ENCODE assay signal across 29 cellular contexts in genomic region chr3:77626157-77626556, GRCh38.
"Had no signal": no experiment of that assay in that cellular context is flagged by ENCODE, and none has a peak within 500 bp of the region (broad histone marks: within the 10 kb centered on the region; RNA-seq: fewer than 3 reads in every experiment).

No MANE protein-coding gene starts in this region.

- H3K79me2 ChIP-seq: parathyroid adenoma had no signal

- H3K4me3 Mint-ChIP-seq: immature natural killer cell; mesothelial cell of epicardium; naive B cell; natural killer cell; nephron progenitor cell; stimulated activated naive B cell treated with anti-CD40 and anti-IgM and Interleukin-4, amounts not matched to agents 10 μg/mL and 1 μg/mL and 100 μg/mL, for 72 hours had no signal

- H3K4me3 ChIP-seq: left ventricle myocardium inferior, lung, psoas muscle, right atrium auricular region, skin epidermis, stomach, testis, thyroid gland, transverse colon, upper lobe of right lung had no signal

- H3K27ac ChIP-seq: left ventricle myocardium inferior, parathyroid adenoma, psoas muscle, right atrium auricular region, skin epidermis, stomach, testis, thyroid gland, transverse colon, upper lobe of right lung had no signal

- FAIRE-seq: urothelium cell line had no signal

- H3K27me3 ChIP-seq: right atrium auricular region, stomach, testis, thyroid gland, transverse colon, upper lobe of right lung had no signal

- H3K4me1 ChIP-seq: left ventricle myocardium inferior, parathyroid adenoma, psoas muscle, right atrium auricular region, stomach, testis, thyroid gland, transverse colon, upper lobe of right lung had no signal

- DNase-seq: head of caudate nucleus; hypothalamus; immature natural killer cell; islet precursor cell; left ventricle myocardium inferior; mesendoderm; naive B cell; natural killer cell; nephron progenitor cell; nucleus accumbens; psoas muscle; stimulated activated CD4-positive, alpha-beta T cell treated with anti-CD3 and anti-CD28 coated beads, Interleukin-12 subunit alpha, Interleukin-12 subunit beta, amount 100 ng/mL, for 4 hours; stimulated activated CD4-positive, alpha-beta T cell treated with anti-CD3 and anti-CD28 coated beads, Interleukin-15, amount 100 ng/mL, for 24 hours; stimulated activated CD4-positive, alpha-beta T cell treated with anti-CD3 and anti-CD28 coated beads, Interleukin-2, amount 100 ng/mL, for 24 hours; stimulated activated CD4-positive, alpha-beta T cell treated with anti-CD3 and anti-CD28 coated beads, Interleukin-4, amount 100 ng/mL, for 1 hour; stimulated activated naive B cell treated with anti-CD40 and anti-IgM and Interleukin-4, amounts not matched to agents 10 μg/mL and 1 μg/mL and 100 μg/mL, for 72 hours; stimulated activated naive CD8-positive, alpha-beta T cell treated with anti-CD3 and anti-CD28 coated beads, Interleukin-15, Interleukin-2, amounts not matched to agents 100 U/mL and 50 U/mL, for 24 hours; stomach; testis; thyroid gland; transverse colon; upper lobe of right lung had no signal

- ATAC-seq: natural killer cell; psoas muscle; sciatic nerve; stimulated activated naive B cell treated with anti-CD40 and anti-IgM and Interleukin-4, amounts not matched to agents 10 μg/mL and 1 μg/mL and 100 μg/mL, for 72 hours; stimulated activated naive CD8-positive, alpha-beta T cell treated with anti-CD3 and anti-CD28 coated beads, Interleukin-15, Interleukin-2, amounts not matched to agents 100 U/mL and 50 U/mL, for 24 hours; upper lobe of right lung had no signal

- H2AFZ ChIP-seq: parathyroid adenoma had no signal

- H3K27ac Mint-ChIP-seq: immature natural killer cell; mesothelial cell of epicardium; naive B cell; natural killer cell; nephron progenitor cell; stimulated activated naive B cell treated with anti-CD40 and anti-IgM and Interleukin-4, amounts not matched to agents 10 μg/mL and 1 μg/mL and 100 μg/mL, for 72 hours had no signal

- H3K36me3 ChIP-seq: left ventricle myocardium inferior, right atrium auricular region, stomach, thyroid gland, transverse colon, upper lobe of right lung had no signal

- H3K9me3 ChIP-seq: left ventricle myocardium inferior, psoas muscle, right atrium auricular region, stomach, testis, thyroid gland, transverse colon, upper lobe of right lung had no signal

- H3K9me3 Mint-ChIP-seq: nephron progenitor cell had no signal

- H3K27me3 Mint-ChIP-seq: naive B cell; stimulated activated naive B cell treated with anti-CD40 and anti-IgM and Interleukin-4, amounts not matched to agents 10 μg/mL and 1 μg/mL and 100 μg/mL, for 72 hours had no signal

- H3K4me1 Mint-ChIP-seq: immature natural killer cell; mesothelial cell of epicardium; naive B cell; natural killer cell; nephron progenitor cell; stimulated activated naive B cell treated with anti-CD40 and anti-IgM and Interleukin-4, amounts not matched to agents 10 μg/mL and 1 μg/mL and 100 μg/mL, for 72 hours had no signal

- H3K36me3 Mint-ChIP-seq: immature natural killer cell; naive B cell; stimulated activated naive B cell treated with anti-CD40 and anti-IgM and Interleukin-4, amounts not matched to agents 10 μg/mL and 1 μg/mL and 100 μg/mL, for 72 hours had no signal

- H3K9ac ChIP-seq: parathyroid adenoma had no signal
